Comparison of ENCODE assay signal across 29 cellular contexts in the genomic region with DNA sequence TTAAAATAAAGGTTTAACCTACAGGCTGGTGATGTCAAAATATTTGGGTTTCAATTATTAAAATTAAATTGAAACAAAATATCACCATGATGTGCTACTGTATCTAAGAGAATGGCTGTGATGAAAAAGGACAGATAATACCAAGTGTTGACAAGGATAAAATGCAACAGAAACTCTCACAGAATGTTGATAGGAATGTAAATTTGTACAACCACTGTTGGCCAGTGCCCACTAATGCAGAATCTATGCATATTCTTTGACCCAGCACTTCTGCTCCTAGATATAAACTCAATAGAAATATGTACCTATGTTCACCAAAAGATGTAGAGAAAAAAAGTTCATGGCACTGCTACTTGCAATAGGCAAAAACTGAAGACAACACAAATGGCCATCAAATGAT. TPM values are rescaled to one million over a fixed set of nuclear protein-coding genes. Genes with fewer than 3 reads are reported as not detected.
DNase-seq lines count a peak whose midpoint lies in the region; ATAC-seq, FAIRE-seq and TF ChIP-seq lines count a peak whose summit lies in the region.
"Had no signal": no experiment of that assay in that cellular context is flagged by ENCODE, and none has a peak within 500 bp of the region (broad histone marks: within the 10 kb centered on the region; RNA-seq: fewer than 3 reads in every experiment).

No MANE protein-coding gene starts in this region.

- DNase-seq in HepG2 (ENCODE audit: low spot score) (no peak), right lobe of liver (no peak)
- DNase-seq: 8988T; ACHN; AML-193; BE2C; C1 segment of cervical spinal cord; Caco-2; Calu3; CD4-positive, alpha-beta memory T cell; CD4-positive, alpha-beta T cell; CD4-positive, CD25-positive, alpha-beta regulatory T cell; CD8-positive, alpha-beta memory T cell; CD8-positive, alpha-beta T cell; COR-L47; DMS 273 treated with DMSO at 0.1 percent for 48 hours; DMS153; DMS53; DMS79; DMS79 treated with DMSO at 0.1 percent for 48 hours; DND-41; EL had no signal

- no peaks in the 10 kb centered on the region for H3K79me2 ChIP-seq in HepG2 (ENCODE audit: insufficient read depth, low read length)

- peaks cover 0 to 3% of the 10 kb centered on the region in 2 experiments; a peak in 2 of 5 replicates for H3K27me3 ChIP-seq in HepG2 (ENCODE audit: control insufficient read depth in 1 of 2, insufficient read depth in 2 of 2, low read length in 2 of 2)
- H3K27me3 ChIP-seq in right lobe of liver, result no peaks in the 10 kb centered on the region
- H3K27me3 ChIP-seq: BE2C; BLaER1; BLaER1 treated with 17β-estradiol and CSF1 and Interleukin-3, amounts not matched to agents 10 nM and 100 nM had no signal

- H3K4me3 ChIP-seq in HepG2 (replicated peaks in 1 of 3; ENCODE audit: insufficient read depth in 1 of 3, low read depth in 2 of 3, low read length in 3 of 3) (no peak overlapping the region), right lobe of liver (no peak overlapping the region)
- H3K4me3 ChIP-seq: A549; BLaER1; BLaER1 treated with 17β-estradiol and CSF1 and Interleukin-3, amounts not matched to agents 10 nM and 100 nM had no signal

- no peaks in the 10 kb centered on the region for H4K20me1 ChIP-seq in HepG2 (ENCODE audit: insufficient read depth, low read length)
- H4K20me1 ChIP-seq: BLaER1; BLaER1 treated with 17β-estradiol and CSF1 and Interleukin-3, amounts not matched to agents 10 nM and 100 nM had no signal

- H3K9me3 ChIP-seq in HepG2 (ENCODE audit: low read length), result no peaks in the 10 kb centered on the region
- H3K9me3 ChIP-seq in right lobe of liver, result no peaks in the 10 kb centered on the region
- H3K9me3 ChIP-seq: A549, BE2C, BLaER1, Caco-2 had no signal

- no TSS peak for BruUV-seq in HepG2 (replicated peaks; lab: Mats Ljungman, UMichigan)

- TF ChIP-seq CTCF in HepG2 (CRISPR knock-in tag; IDR thresholded peaks at IDR 0.05) (no peak), right lobe of liver (IDR thresholded peaks at IDR 0.05) (no peak)

- H3K4me1 ChIP-seq in HepG2 (ENCODE audit: insufficient read depth, low read length) (no peaks in the 10 kb centered on the region), right lobe of liver (no peaks in the 10 kb centered on the region)
- H3K4me1 ChIP-seq: A549, BE2C, BLaER1 had no signal

- H3K27ac ChIP-seq in HepG2 (ENCODE audit: extremely low read length, insufficient read depth, low read length) (no peak overlapping the region), right lobe of liver (no peak overlapping the region)
- H3K27ac ChIP-seq: 22Rv1; A549; BLaER1; BLaER1 treated with 17β-estradiol and CSF1 and Interleukin-3, amounts not matched to agents 10 nM and 100 nM; C4-2B had no signal

- H3K36me3 ChIP-seq in HepG2 (replicated peaks in 1 of 2; ENCODE audit: control insufficient read depth in 1 of 2, insufficient read depth in 2 of 2, low read length in 2 of 2), result no peaks in the 10 kb centered on the region
- H3K36me3 ChIP-seq in right lobe of liver, result no peaks in the 10 kb centered on the region
- H3K36me3 ChIP-seq: BE2C; BLaER1; BLaER1 treated with 17β-estradiol and CSF1 and Interleukin-3, amounts not matched to agents 10 nM and 100 nM had no signal

- H3K4me2 ChIP-seq in HepG2 (ENCODE audit: low read depth, low read length), result no peak overlapping the region
- H3K4me2 ChIP-seq: A549; BLaER1; BLaER1 treated with 17β-estradiol and CSF1 and Interleukin-3, amounts not matched to agents 10 nM and 100 nM had no signal

- in situ Hi-C loops in HepG2 (cut with HindIII; ENCODE audit: extremely low pct_ligation_motif_present, low pct_unique_long_range_greater_than_20kb), result no loop called here

- no peak overlapping the region for H3K9ac ChIP-seq in HepG2 (ENCODE audit: insufficient read depth, low read depth, low read length)
- H3K9ac ChIP-seq: BLaER1; BLaER1 treated with 17β-estradiol and CSF1 and Interleukin-3, amounts not matched to agents 10 nM and 100 nM had no signal

- ATAC-seq in HepG2 (no peak), right lobe of liver (no peak)
- ATAC-seq: A549; CD8-positive, alpha-beta T cell had no signal

- TF ChIP-seq RAD21 in HepG2 (CRISPR knock-in tag; IDR thresholded peaks at IDR 0.05), result no peak

- H2AFZ ChIP-seq in HepG2 (ENCODE audit: low read length), result no peak overlapping the region

- TF ChIP-seq EP300 in HepG2 (IDR thresholded peaks at IDR 0.05; ENCODE audit: low read depth in 2 of 2, low read length in 2 of 2) (no peak), HepG2 (CRISPR knock-in tag; IDR thresholded peaks at IDR 0.05; ENCODE audit: borderline replicate concordance) (no peak)

- CTCF ChIA-PET in HepG2 (lab: Yijun Ruan, JAX; ENCODE audit: low intra/inter-chr PET ratio, low total read pairs), result no interaction called here

- no peak for FAIRE-seq in HepG2 (lab: Jason Lieb, UNC)
- FAIRE-seq: A204.1, D721Med had no signal

- POLR2A ChIA-PET in HepG2 (lab: Yijun Ruan, JAX), result no interaction called here

- TF ChIP-seq POLR2A in HepG2 (IDR thresholded peaks at IDR 0.05; ENCODE audit: insufficient read depth in 1 of 2, low read depth in 2 of 2, low read length in 2 of 2) (no peak), right lobe of liver (IDR thresholded peaks at IDR 0.05) (no peak)

- intact Hi-C loops in HepG2 (cut with micrococcal nuclease; ENCODE audit: unreplicated experiment), result no loop called here
- intact Hi-C loops in right lobe of liver (cut with DNase I), result no loop called here

TF ChIP-seq in HepG2, 621 proteins besides CTCF, POLR2A, EP300 and RAD21:
- TF ChIP-seq ZNF7 (CRISPR knock-in tag; IDR thresholded peaks at IDR 0.05), result peak; percentile 54; the same call in 1 of the 2 replicates
- TF ChIP-seq, protein P1, sequence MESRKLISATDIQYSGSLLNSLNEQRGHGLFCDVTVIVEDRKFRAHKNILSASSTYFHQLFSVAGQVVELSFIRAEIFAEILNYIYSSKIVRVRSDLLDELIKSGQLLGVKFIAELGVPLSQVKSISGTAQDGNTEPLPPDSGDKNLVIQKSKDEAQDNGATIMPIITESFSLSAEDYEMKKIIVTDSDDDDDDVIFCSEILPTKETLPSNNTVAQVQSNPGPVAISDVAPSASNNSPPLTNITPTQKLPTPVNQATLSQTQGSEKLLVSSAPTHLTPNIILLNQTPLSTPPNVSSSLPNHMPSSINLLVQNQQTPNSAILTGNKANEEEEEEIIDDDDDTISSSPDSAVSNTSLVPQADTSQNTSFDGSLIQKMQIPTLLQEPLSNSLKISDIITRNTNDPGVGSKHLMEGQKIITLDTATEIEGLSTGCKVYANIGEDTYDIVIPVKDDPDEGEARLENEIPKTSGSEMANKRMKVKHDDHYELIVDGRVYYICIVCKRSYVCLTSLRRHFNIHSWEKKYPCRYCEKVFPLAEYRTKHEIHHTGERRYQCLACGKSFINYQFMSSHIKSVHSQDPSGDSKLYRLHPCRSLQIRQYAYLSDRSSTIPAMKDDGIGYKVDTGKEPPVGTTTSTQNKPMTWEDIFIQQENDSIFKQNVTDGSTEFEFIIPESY (CRISPR knock-in tag; IDR thresholded peaks at IDR 0.05), result no peak
TF ChIP-seq in HepG2: peak in this region for 1.

RNA-seq across cellular contexts. Expression of a gene that starts 41.1 kb away (rescaled TPM):
- total RNA-seq in HepG2 (2016; rRNA removed; fragmentation: Illumina TruSeq; extraction: Trizol) (32.2 and 48.7 TPM in 2 replicates), right lobe of liver (10 to 100 TPM in 1 of 6 experiments, 1 to 10 TPM in 5; 7.3 to 11.1 (median 8.6) TPM)
- total RNA-seq in HepG2 (2016; cell fraction: cytosol; rRNA removed; fragmentation: Illumina TruSeq; extraction: Trizol; ENCODE audit: low read depth), result 7.9 and 10.0 TPM in 2 replicates
- 31.9 and 48.3 TPM in 2 replicates for total RNA-seq in HepG2 (2016; cell fraction: insoluble cytoplasmic fraction; rRNA removed; fragmentation: Illumina TruSeq; extraction: Trizol)
- total RNA-seq in HepG2 (2016; cell fraction: membrane; rRNA removed; fragmentation: Illumina TruSeq; extraction: Trizol), result 29.9 and 30.3 TPM in 2 replicates
- total RNA-seq in HepG2 (2016; cell fraction: nucleus; rRNA removed; fragmentation: Illumina TruSeq; extraction: Trizol), result 45.4 and 45.9 TPM in 2 replicates
- polyA plus RNA-seq in HepG2 (2011; rRNA removed), result 35.2 and 41.8 TPM in 2 replicates
- polyA plus RNA-seq in HepG2 (2011; cell fraction: cytosol; rRNA removed), result 29.3 and 34.4 TPM in 2 replicates
- polyA plus RNA-seq in HepG2 (2011; cell fraction: nucleus; rRNA removed), result 44.3 and 48.4 TPM in 2 replicates
- 22.4 and 25.6 TPM in 2 replicates for polyA plus RNA-seq in HepG2 (2012)
- polyA plus RNA-seq in HepG2 (2016; cell fraction: cytosol; fragmentation: Illumina TruSeq; extraction: Trizol; ENCODE audit: low read depth), result 1.9 and 2.4 TPM in 2 replicates
- polyA plus RNA-seq in HepG2 (2016; cell fraction: insoluble cytoplasmic fraction; fragmentation: Illumina TruSeq; extraction: Trizol; ENCODE audit: low read depth), result 35.0 and 37.4 TPM in 2 replicates
- polyA plus RNA-seq in HepG2 (2016; cell fraction: membrane; fragmentation: Illumina TruSeq; extraction: Trizol; ENCODE audit: low read depth), result 14.1 and 14.7 TPM in 2 replicates
- polyA plus RNA-seq in HepG2 (2016; cell fraction: nucleus; fragmentation: Illumina TruSeq; extraction: Trizol; ENCODE audit: insufficient read depth, low read depth), result 46.5 and 48.4 TPM in 2 replicates
- polyA minus RNA-seq in HepG2 (2011; rRNA and poly(A)+ RNA removed; ENCODE audit: low replicate concordance), result 122 and 306 TPM in 2 replicates
- polyA minus RNA-seq in HepG2 (2011; cell fraction: cytosol; rRNA and poly(A)+ RNA removed), result 33.3 and 38.3 TPM in 2 replicates
- polyA minus RNA-seq in HepG2 (2011; cell fraction: nucleus; rRNA and poly(A)+ RNA removed), result 160 and 161 TPM in 2 replicates
